ENCODE assay signal across 30 cellular contexts in genomic region chr6:113055086-113055485, GRCh38.
"Had no signal": no experiment of that assay in that cellular context is flagged by ENCODE, and none has a peak within 500 bp of the region (broad histone marks: within the 10 kb centered on the region; RNA-seq: fewer than 3 reads in every experiment).

No MANE protein-coding gene starts in this region.

- H3K9ac ChIP-seq: KMS-11 had no signal

- DNase-seq: activated CD4-positive, alpha-beta T cell treated with anti-CD3 and anti-CD28 coated beads for 1 hour; activated CD4-positive, alpha-beta T cell treated with anti-CD3 and anti-CD28 coated beads for 48 hours; activated CD4-positive, CD25-positive, alpha-beta regulatory T cell; activated CD8-positive, alpha-beta T cell treated with anti-CD3 and anti-CD28 coated beads for 36 hours; activated effector memory CD4-positive, alpha-beta T cell treated with anti-CD3 and anti-CD28 coated beads, Interleukin-2, amount 50 U/mL, for 16 hours; activated naive CD4-positive, alpha-beta T cell treated with Interleukin-2 at 50 U/mL for 16 hours; activated naive CD8-positive, alpha-beta T cell treated with anti-CD3 and anti-CD28 coated beads, Interleukin-2, amount 10 ng/mL, durations not matched to agents 7 days and 5 days; activated T-cell treated with anti-CD3 and anti-CD28 coated beads, Interleukin-2, amount 50 U/mL, for 1 hour; activated T-cell treated with anti-CD3 and anti-CD28 coated beads, Interleukin-2, amount 50 U/mL, for 72 hours; adrenal gland; caudate nucleus; NCI-H1048; NCI-H1105 treated with DMSO at 0.1 percent for 48 hours; NCI-H1436; NCI-H1694; NCI-H2029; NCI-H345; NCI-H510A; NCI-H526; NCI-H748 treated with DMSO at 0.1 percent for 48 hours; NK-92 treated with Interleukin-12 subunit alpha and Interleukin-12 subunit beta, amount 100 ng/mL, for 24 hours; PC-9; Right ventricle myocardium superior; SW 1271; T-helper 1 cell; T-helper 2 cell; T-helper 9 cell; WERI-Rb-1 had no signal

- H3K27ac ChIP-seq: adrenal gland, KMS-11, PC-9, WERI-Rb-1 had no signal

- H3K4me1 ChIP-seq: adrenal gland had no signal

- H3K4me3 ChIP-seq: adrenal gland, PC-9 had no signal

- H3K27me3 ChIP-seq: adrenal gland had no signal

- H2AFZ ChIP-seq: PC-9 had no signal

- H3K9me3 ChIP-seq: adrenal gland had no signal

- H3K36me3 ChIP-seq: adrenal gland, WERI-Rb-1 had no signal

- ATAC-seq: activated CD8-positive, alpha-beta T cell treated with anti-CD3 and anti-CD28 coated beads for 36 hours; activated T-cell treated with anti-CD3 and anti-CD28 coated beads, Interleukin-2, amount 50 U/mL, for 72 hours; activated T-helper 17 cell treated with anti-CD3 and anti-CD28 coated beads, Interleukin-2, amount 50 U/mL, for 72 hours had no signal

- H3K4me2 ChIP-seq: KMS-11, PC-9 had no signal
